In the genomic region with DNA sequence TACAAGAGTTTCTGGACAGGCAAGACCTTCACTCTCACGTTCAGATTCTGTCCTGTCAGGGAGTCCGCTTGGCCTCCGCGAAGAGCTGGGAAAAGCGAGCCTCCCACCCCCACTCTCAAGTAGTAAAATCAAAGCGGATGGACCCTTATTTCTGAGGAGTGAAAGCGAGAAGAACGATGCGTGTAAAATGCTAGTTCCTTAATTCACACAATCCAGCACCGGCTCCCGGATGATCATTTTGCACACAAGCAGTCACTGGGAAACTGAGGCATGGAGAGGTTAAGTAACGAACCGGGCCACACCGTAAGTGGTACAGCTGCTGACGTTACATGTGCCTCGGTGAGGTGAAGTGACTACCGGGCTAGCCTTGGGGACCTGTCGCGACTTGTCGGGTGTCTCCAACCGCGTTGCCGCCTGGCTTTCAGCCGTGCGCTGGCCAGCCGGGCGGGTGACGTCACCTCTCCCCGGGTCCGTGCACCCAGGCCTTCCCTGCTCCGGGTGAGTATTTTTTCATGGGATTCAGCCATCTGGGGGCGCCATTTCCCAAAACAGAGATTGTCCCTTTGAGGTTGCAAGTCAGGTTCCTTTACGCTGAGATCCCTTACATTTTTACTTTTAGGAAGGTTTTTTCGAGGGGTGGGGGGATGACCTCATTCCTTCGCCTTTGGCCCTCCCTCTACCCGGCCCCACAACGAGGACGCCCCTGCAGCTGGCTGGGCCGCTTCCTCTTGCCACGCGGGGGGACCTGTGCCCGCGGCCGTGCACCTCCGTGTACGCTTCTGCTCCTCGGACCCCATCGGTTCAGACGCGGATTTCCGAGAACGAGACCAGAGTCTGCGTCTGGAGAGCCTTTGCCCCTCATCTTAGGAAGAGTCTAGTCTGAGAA, we compare ENCODE assay signal across 9 cellular contexts. TPM values are rescaled to one million over a fixed set of nuclear protein-coding genes. Genes with fewer than 3 reads are reported as not detected.
A peak's percentile ranks its signal among the peaks of the same experiment; 100 is the strongest.
DNase-seq lines count a peak whose midpoint lies in the region; ATAC-seq, FAIRE-seq and TF ChIP-seq lines count a peak whose summit lies in the region.
"Had no signal": no experiment of that assay in that cellular context is flagged by ENCODE, and none has a peak within 500 bp of the region (broad histone marks: within the 10 kb centered on the region; RNA-seq: fewer than 3 reads in every experiment).

No MANE protein-coding gene starts in this region.

- peak overlapping the region; percentile 92 for H2AFZ ChIP-seq in GM23338

- H3K4me1 Mint-ChIP-seq in GM23338: peaks cover 37% of the 10 kb centered on the region
- peaks cover 30% of the 10 kb centered on the region for H3K4me1 Mint-ChIP-seq in activated CD4-positive, alpha-beta memory T cell treated with anti-CD3 and anti-CD28 coated beads for 36 hours (ENCODE audit: low read depth)
- peaks cover 7 to 9% of the 10 kb centered on the region in 2 donors for H3K4me1 Mint-ChIP-seq in natural killer cell treated with Interleukin-12 subunit alpha and Interleukin-12 subunit beta and Interleukin-15 and Interleukin-18, amount 100 ng/mL, for 72 hours (ENCODE audit: low read depth in 2 of 2)

- CTCF ChIA-PET in activated CD4-positive, alpha-beta memory T cell treated with anti-CD3 and anti-CD28 coated beads for 36 hours (lab: Charles Lee): interaction anchor here (0.7 to 1.7 kb wide), 4 partner anchors 42 to 234 kb away, joined by 3 to 4 read pairs (median 3); no protein-coding TSS in a partner anchor

- H3K27ac ChIP-seq in GM23338 (ENCODE audit: low read depth): peak overlapping the region; percentile 57; the same call in 1 of the 2 replicates

- peaks cover 8% of the 10 kb centered on the region for H3K27me3 ChIP-seq in GM23338 (ENCODE audit: insufficient read depth)

- peaks cover 16% of the 10 kb centered on the region; the same call in 1 of the 2 replicates for H3F3A ChIP-seq in GM23338 (replicated peaks; ENCODE audit: low read depth)

- H3K9me2 ChIP-seq in GM23338 (ENCODE audit: insufficient read depth): no peaks in the 10 kb centered on the region

- intact Hi-C loops in activated CD4-positive, alpha-beta memory T cell treated with anti-CD3 and anti-CD28 coated beads for 36 hours (cut with micrococcal nuclease): no loop called here

- FAIRE-seq in RCC 7860 (lab: Jason Lieb, UNC): no peak

- peaks cover 9% of the 10 kb centered on the region; the same call in 1 of the 2 replicates for H4K20me1 ChIP-seq in GM23338 (replicated peaks; ENCODE audit: insufficient read depth)

- peak overlapping the region; percentile 99 for H3K4me3 Mint-ChIP-seq in GM23338
- H3K4me3 Mint-ChIP-seq in activated CD4-positive, alpha-beta memory T cell treated with anti-CD3 and anti-CD28 coated beads for 36 hours: peak overlapping the region; percentile 63
- peak overlapping the region; percentile 62 for H3K4me3 Mint-ChIP-seq in natural killer cell treated with Interleukin-12 subunit alpha and Interleukin-12 subunit beta and Interleukin-15 and Interleukin-18, amount 100 ng/mL, for 72 hours

- H3K36me3 ChIP-seq in GM23338 (ENCODE audit: insufficient read depth): no peaks in the 10 kb centered on the region

- H3K4me1 ChIP-seq in GM23338 (ENCODE audit: insufficient read depth): peaks cover 23% of the 10 kb centered on the region

- peak overlapping the region; percentile 89 for H3K27ac Mint-ChIP-seq in GM23338
- no peak overlapping the region for H3K27ac Mint-ChIP-seq in activated CD4-positive, alpha-beta memory T cell treated with anti-CD3 and anti-CD28 coated beads for 36 hours
- no peak overlapping the region for H3K27ac Mint-ChIP-seq in natural killer cell treated with Interleukin-12 subunit alpha and Interleukin-12 subunit beta and Interleukin-15 and Interleukin-18, amount 100 ng/mL, for 72 hours

- no peaks in the 10 kb centered on the region for H3K9me3 Mint-ChIP-seq in GM23338
- H3K9me3 Mint-ChIP-seq in activated CD4-positive, alpha-beta memory T cell treated with anti-CD3 and anti-CD28 coated beads for 36 hours: no peaks in the 10 kb centered on the region
- H3K9me3 Mint-ChIP-seq in natural killer cell treated with Interleukin-12 subunit alpha and Interleukin-12 subunit beta and Interleukin-15 and Interleukin-18, amount 100 ng/mL, for 72 hours: no peaks in the 10 kb centered on the region

- DNase-seq in GM23338 (ENCODE audit: low spot score): peak; percentile 96
- DNase-seq in activated CD4-positive, alpha-beta memory T cell treated with anti-CD3 and anti-CD28 coated beads for 36 hours: peak; percentile 71
- peak; percentile 22 for DNase-seq in fibroblast of the aortic adventitia (ENCODE audit: low read depth)
- DNase-seq in natural killer cell treated with Interleukin-12 subunit alpha and Interleukin-12 subunit beta and Interleukin-15 and Interleukin-18, amount 100 ng/mL, for 72 hours (ENCODE audit: low spot score): no peak
- DNase-seq in NCI-H187 (lab: John Stamatoyannopoulos, UW): no peak
- DNase-seq in RCC 7860 (ENCODE audit: low spot score): no peak
- no peak for DNase-seq in NCI-H2081 treated with DMSO at 0.1 percent for 48 hours (lab: John Stamatoyannopoulos, UW)

- POLR2A ChIA-PET in activated CD4-positive, alpha-beta memory T cell treated with anti-CD3 and anti-CD28 coated beads for 36 hours (lab: Charles Lee): no interaction called here

- peak; percentile 62 to 84 for TF ChIP-seq CTCF in GM23338 (conservative IDR thresholded peaks at IDR 0.05; ENCODE audit: low read depth in 2 of 2)
- TF ChIP-seq CTCF in fibroblast of the aortic adventitia (IDR thresholded peaks at IDR 0.05; ENCODE audit: insufficient read depth, low read length): no peak

- H3K4me3 ChIP-seq in GM23338 (peak overlapping the region; percentile 89), fibroblast of the aortic adventitia (ENCODE audit: low read depth, low read length) (no peak overlapping the region)

- peaks cover 12% of the 10 kb centered on the region for H3K36me3 Mint-ChIP-seq in GM23338 (ENCODE audit: low read depth)
- no peaks in the 10 kb centered on the region for H3K36me3 Mint-ChIP-seq in activated CD4-positive, alpha-beta memory T cell treated with anti-CD3 and anti-CD28 coated beads for 36 hours
- no peaks in the 10 kb centered on the region for H3K36me3 Mint-ChIP-seq in natural killer cell treated with Interleukin-12 subunit alpha and Interleukin-12 subunit beta and Interleukin-15 and Interleukin-18, amount 100 ng/mL, for 72 hours

- H3K27me3 Mint-ChIP-seq in GM23338 (ENCODE audit: insufficient read depth, low read depth, poor library complexity): peaks cover 42% of the 10 kb centered on the region
- H3K27me3 Mint-ChIP-seq in activated CD4-positive, alpha-beta memory T cell treated with anti-CD3 and anti-CD28 coated beads for 36 hours: peaks cover 84% of the 10 kb centered on the region
- peaks cover 62 to 82% of the 10 kb centered on the region in 2 donors for H3K27me3 Mint-ChIP-seq in natural killer cell treated with Interleukin-12 subunit alpha and Interleukin-12 subunit beta and Interleukin-15 and Interleukin-18, amount 100 ng/mL, for 72 hours

- peak overlapping the region; percentile 79 for H3K4me2 ChIP-seq in GM23338

- peaks cover 16% of the 10 kb centered on the region for H3K79me2 ChIP-seq in GM23338 (replicated peaks; ENCODE audit: insufficient read depth)

- ATAC-seq in GM23338 (peak; percentile 18), HG03045 (IDR thresholded peaks at IDR 0.05; ENCODE audit: unreplicated experiment) (no peak)
- no peak for ATAC-seq in natural killer cell treated with Interleukin-12 subunit alpha and Interleukin-12 subunit beta and Interleukin-15 and Interleukin-18, amount 100 ng/mL, for 72 hours

TF ChIP-seq in GM23338, 12 proteins besides CTCF, POLR2A, EP300 and RAD21:
- TF ChIP-seq, protein P1, sequence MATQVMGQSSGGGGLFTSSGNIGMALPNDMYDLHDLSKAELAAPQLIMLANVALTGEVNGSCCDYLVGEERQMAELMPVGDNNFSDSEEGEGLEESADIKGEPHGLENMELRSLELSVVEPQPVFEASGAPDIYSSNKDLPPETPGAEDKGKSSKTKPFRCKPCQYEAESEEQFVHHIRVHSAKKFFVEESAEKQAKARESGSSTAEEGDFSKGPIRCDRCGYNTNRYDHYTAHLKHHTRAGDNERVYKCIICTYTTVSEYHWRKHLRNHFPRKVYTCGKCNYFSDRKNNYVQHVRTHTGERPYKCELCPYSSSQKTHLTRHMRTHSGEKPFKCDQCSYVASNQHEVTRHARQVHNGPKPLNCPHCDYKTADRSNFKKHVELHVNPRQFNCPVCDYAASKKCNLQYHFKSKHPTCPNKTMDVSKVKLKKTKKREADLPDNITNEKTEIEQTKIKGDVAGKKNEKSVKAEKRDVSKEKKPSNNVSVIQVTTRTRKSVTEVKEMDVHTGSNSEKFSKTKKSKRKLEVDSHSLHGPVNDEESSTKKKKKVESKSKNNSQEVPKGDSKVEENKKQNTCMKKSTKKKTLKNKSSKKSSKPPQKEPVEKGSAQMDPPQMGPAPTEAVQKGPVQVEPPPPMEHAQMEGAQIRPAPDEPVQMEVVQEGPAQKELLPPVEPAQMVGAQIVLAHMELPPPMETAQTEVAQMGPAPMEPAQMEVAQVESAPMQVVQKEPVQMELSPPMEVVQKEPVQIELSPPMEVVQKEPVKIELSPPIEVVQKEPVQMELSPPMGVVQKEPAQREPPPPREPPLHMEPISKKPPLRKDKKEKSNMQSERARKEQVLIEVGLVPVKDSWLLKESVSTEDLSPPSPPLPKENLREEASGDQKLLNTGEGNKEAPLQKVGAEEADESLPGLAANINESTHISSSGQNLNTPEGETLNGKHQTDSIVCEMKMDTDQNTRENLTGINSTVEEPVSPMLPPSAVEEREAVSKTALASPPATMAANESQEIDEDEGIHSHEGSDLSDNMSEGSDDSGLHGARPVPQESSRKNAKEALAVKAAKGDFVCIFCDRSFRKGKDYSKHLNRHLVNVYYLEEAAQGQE (IDR thresholded peaks at IDR 0.05; ENCODE audit: unreplicated experiment): no peak
- TF ChIP-seq POLR2AphosphoS5 (IDR thresholded peaks at IDR 0.05; ENCODE audit: low read depth): peak; percentile 37
- TF ChIP-seq CREB1 (CRISPR knock-in tag; IDR thresholded peaks at IDR 0.05; ENCODE audit: low read depth): peak; percentile 95

RNA-seq across cellular contexts. Expression of a gene that starts 3.4 kb away (rescaled TPM):
- total RNA-seq in GM23338 (2014; rRNA removed; shearing (Covaris generic)): 214 and 219 TPM in 2 replicates
- 286 and 295 TPM in 2 replicates for polyA plus RNA-seq in GM23338 (2016; fragmentation: Nextera tagmentation; extraction: Ambion mirVana)
- not detected for total RNA-seq in activated CD4-positive, alpha-beta memory T cell treated with anti-CD3 and anti-CD28 coated beads for 36 hours
- 0.27 and 1.8 TPM in 2 replicates for total RNA-seq in fibroblast of the aortic adventitia (ENCODE audit: low replicate concordance)
- not detected for total RNA-seq in natural killer cell treated with Interleukin-12 subunit alpha and Interleukin-12 subunit beta and Interleukin-15 and Interleukin-18, amount 100 ng/mL, for 72 hours
- total RNA-seq: SK-MEL-5 had no signal

RNA-seq across cellular contexts. Expression of a gene that starts 32.4 kb away (rescaled TPM):
- 4.7 and 14.9 TPM in 2 replicates for total RNA-seq in GM23338 (2014; rRNA removed; shearing (Covaris generic))
- polyA plus RNA-seq in GM23338 (2016; fragmentation: Nextera tagmentation; extraction: Ambion mirVana): 4.8 and 4.9 TPM in 2 replicates
- not detected for total RNA-seq in activated CD4-positive, alpha-beta memory T cell treated with anti-CD3 and anti-CD28 coated beads for 36 hours
- total RNA-seq in fibroblast of the aortic adventitia (ENCODE audit: low replicate concordance): not detected in 2 replicates
- not detected for total RNA-seq in natural killer cell treated with Interleukin-12 subunit alpha and Interleukin-12 subunit beta and Interleukin-15 and Interleukin-18, amount 100 ng/mL, for 72 hours

Comparison
In these comparisons a context has a peak if more than half of its experiments do, and no peak if none do; other contexts are left out.
1. DNase-seq: peak in GM23338 (single experiment), activated CD4-positive, alpha-beta memory T cell treated with anti-CD3 and anti-CD28 coated beads for 36 hours (single experiment) and fibroblast of the aortic adventitia (single experiment); none in natural killer cell treated with Interleukin-12 subunit alpha and Interleukin-12 subunit beta and Interleukin-15 and Interleukin-18, amount 100 ng/mL, for 72 hours (single experiment), NCI-H187 (0 of 2), RCC 7860 (single experiment) and NCI-H2081 treated with DMSO at 0.1 percent for 48 hours (single experiment).
2. RNA of a gene that starts 3.4 kb away (total RNA-seq): 214 to 219 TPM in GM23338; 0.27 to 1.8 TPM in fibroblast of the aortic adventitia, not detected in activated CD4-positive, alpha-beta memory T cell treated with anti-CD3 and anti-CD28 coated beads for 36 hours and not detected in natural killer cell treated with Interleukin-12 subunit alpha and Interleukin-12 subunit beta and Interleukin-15 and Interleukin-18, amount 100 ng/mL, for 72 hours; every median in the first group is over 10 times any median in the second.
3. Peak in every context shown above with its lines, with median percentiles within 50 percentile points of each other: H3K4me3 Mint-ChIP-seq.